In the genomic region with DNA sequence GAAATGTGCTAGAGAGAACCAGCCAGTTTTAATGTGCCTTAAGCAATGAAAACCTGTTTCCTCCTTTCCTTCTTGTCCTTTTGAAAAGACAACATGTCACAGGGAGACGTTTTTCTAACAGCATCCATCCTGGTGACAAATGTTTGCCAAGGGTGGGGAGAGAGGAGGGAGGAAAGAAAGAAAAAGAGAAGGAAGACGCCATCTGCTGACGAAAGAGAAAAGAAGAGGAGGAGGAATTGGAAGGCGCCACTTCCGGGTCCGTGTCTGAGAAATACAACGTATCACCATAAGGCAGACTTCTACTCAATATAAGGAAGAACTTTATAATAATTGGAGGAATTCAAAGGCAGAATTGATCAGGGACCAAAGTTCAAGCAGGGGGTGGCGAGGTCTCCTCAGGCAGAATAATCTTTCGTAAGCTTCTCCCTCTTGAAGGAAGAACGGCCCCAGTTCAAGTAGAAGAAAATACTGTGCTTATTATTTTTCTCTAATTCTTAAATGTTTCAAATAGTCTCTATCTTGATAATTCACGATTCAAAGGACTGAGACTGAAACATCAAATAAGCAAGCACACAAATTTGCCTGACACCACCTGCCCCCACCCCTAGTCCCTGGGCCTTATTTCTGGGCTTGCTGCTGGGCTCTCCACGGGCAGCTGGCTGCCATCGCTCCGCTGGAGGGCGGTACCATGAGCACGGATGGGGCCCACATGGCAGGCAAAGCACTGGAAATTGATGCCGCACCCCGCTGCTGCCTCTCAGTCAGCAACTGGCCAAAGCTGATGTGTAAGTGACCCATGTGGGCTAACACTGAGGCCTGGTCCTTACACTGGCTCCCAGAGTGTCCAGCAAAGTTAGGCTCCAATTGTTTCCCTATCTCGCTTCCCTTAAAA, we compare ENCODE assay signal across 8 cellular contexts.
A peak's percentile ranks its signal among the peaks of the same experiment; 100 is the strongest.
DNase-seq lines count a peak whose midpoint lies in the region; ATAC-seq, FAIRE-seq and TF ChIP-seq lines count a peak whose summit lies in the region.

No MANE protein-coding gene starts in this region.

- H3K9me2 ChIP-seq in PC-9 (ENCODE audit: insufficient read depth) = no peaks in the 10 kb centered on the region

- H2AFZ ChIP-seq in PC-9 = no peak overlapping the region

- FAIRE-seq in pancreas (lab: Jason Lieb, UNC) = peak; percentile 75

- H4K20me1 ChIP-seq in PC-9 (ENCODE audit: insufficient read depth) = peaks cover 49% of the 10 kb centered on the region

- H3K9me3 Mint-ChIP-seq in activated naive CD4-positive, alpha-beta T cell treated with anti-CD3 and anti-CD28 coated beads, Interleukin-2, amount 50 U/mL, for 24 hours = no peaks in the 10 kb centered on the region

- TF ChIP-seq CTCF in 22Rv1 (IDR thresholded peaks at IDR 0.05) (peak; percentile 88), GM10266 (IDR thresholded peaks at IDR 0.05; ENCODE audit: control insufficient read depth, insufficient read depth, low read depth, missing control alignments) (peak; percentile 52), PC-9 (conservative IDR thresholded peaks at IDR 0.05) (peak; percentile 71; the same call in 1 of the 2 replicates), pancreas (IDR thresholded peaks at IDR 0.05) (peak in 3 of 4 donors; percentile 8 to 27 (median 14))

- CTCF ChIA-PET in PC-9 (lab: Charles Lee) = interaction anchor here (0.6 to 1.7 kb wide), 8 partner anchors 13 to 132 kb away, joined by 3 to 9 read pairs (median 4); no protein-coding TSS in a partner anchor

- no TSS peak for BruUV-seq in PC-9 (replicated peaks; lab: Mats Ljungman, UMichigan)

- peak; percentile 39 for ATAC-seq in HG03280 (IDR thresholded peaks at IDR 0.05; ENCODE audit: unreplicated experiment)
- ATAC-seq in pancreas = peak; percentile 70 to 86 (median 84)

- H3K36me3 ChIP-seq in PC-9 (ENCODE audit: low read depth) (peaks cover 28% of the 10 kb centered on the region), pancreas (no peaks in the 10 kb centered on the region)

- intact Hi-C loops in PC-9 (cut with micrococcal nuclease; ENCODE audit: unreplicated experiment) = loop anchor here (1.0 to 5.0 kb wide), 3 partner anchors 25 to 110 kb away; no protein-coding TSS in a partner anchor
- intact Hi-C loops in pancreas (cut with DNase I) = loop anchor here in 1 of 3 donors (5.0 kb wide), 1 partner anchor 110 kb away; no protein-coding TSS in a partner anchor

- peaks cover 97% of the 10 kb centered on the region for H3K79me2 ChIP-seq in PC-9 (ENCODE audit: low read depth)

- H3F3A ChIP-seq in PC-9 (ENCODE audit: insufficient read depth, low read depth) = peaks cover 64% of the 10 kb centered on the region

- 42 to 44% methylated on average over 19 of the region's 19 CpGs for WGBS in pancreas, 2 donors

- peak overlapping the region; percentile 87 for H3K4me3 Mint-ChIP-seq in activated naive CD4-positive, alpha-beta T cell treated with anti-CD3 and anti-CD28 coated beads, Interleukin-2, amount 50 U/mL, for 24 hours

- no peaks in the 10 kb centered on the region for H3K27me3 Mint-ChIP-seq in activated naive CD4-positive, alpha-beta T cell treated with anti-CD3 and anti-CD28 coated beads, Interleukin-2, amount 50 U/mL, for 24 hours

- H3K9me3 ChIP-seq in PC-9 (ENCODE audit: insufficient read depth, low read depth) (0 out of 2 replicates have a peak, but pooled peaks cover 5% of the 10 kb centered on the region), pancreas (no peaks in the 10 kb centered on the region)

- peak; percentile 36 for DNase-seq in GM10266 (ENCODE audit: extremely low spot score)
- DNase-seq in PC-9 = peak; percentile 70 to 97
- DNase-seq in germinal center (ENCODE audit: low spot score) = peak; percentile 58
- DNase-seq in pancreas = peak in 3 of 6 donors; percentile 45 to 64 (median 55)
- no peak for DNase-seq in T1000 (lab: John Stamatoyannopoulos, UW)

- H3K4me2 ChIP-seq in PC-9 = peak overlapping the region; percentile 40

- POLR2A ChIA-PET in PC-9 (lab: Charles Lee; ENCODE audit: unreplicated experiment) = no interaction called here

- no peaks in the 10 kb centered on the region for H3K27me3 ChIP-seq in PC-9 (ENCODE audit: insufficient read depth, low read depth)
- H3K27me3 ChIP-seq in pancreas = no peaks in the 10 kb centered on the region

- H3K4me1 ChIP-seq in PC-9 (replicated peaks; ENCODE audit: insufficient read depth) (peaks cover 67% of the 10 kb centered on the region), pancreas (peaks cover 0 to 45% (median 29%) of the 10 kb centered on the region in 3 donors)

- peaks cover 91% of the 10 kb centered on the region for H3K4me1 Mint-ChIP-seq in activated naive CD4-positive, alpha-beta T cell treated with anti-CD3 and anti-CD28 coated beads, Interleukin-2, amount 50 U/mL, for 24 hours

- H3K27ac Mint-ChIP-seq in activated naive CD4-positive, alpha-beta T cell treated with anti-CD3 and anti-CD28 coated beads, Interleukin-2, amount 50 U/mL, for 24 hours = peak overlapping the region; percentile 98

- H3K4me3 ChIP-seq in PC-9 = no peak overlapping the region
- H3K4me3 ChIP-seq in pancreas = no peak overlapping the region

- peaks cover 15% of the 10 kb centered on the region for H3K36me3 Mint-ChIP-seq in activated naive CD4-positive, alpha-beta T cell treated with anti-CD3 and anti-CD28 coated beads, Interleukin-2, amount 50 U/mL, for 24 hours

- H3K27ac ChIP-seq in 22Rv1 = peak overlapping the region; percentile 22; the same call in 1 of the 2 replicates
- peak overlapping the region; percentile 64 for H3K27ac ChIP-seq in PC-9
- peak overlapping the region in 3 of 4 donors; percentile 28 to 73 (median 68) for H3K27ac ChIP-seq in pancreas

Comparison
In these comparisons a context has a peak if more than half of its experiments do, and no peak if none do; other contexts are left out.
1. CTCF ChIP-seq: peak in every context shown above with its lines; median percentile 88 in 22Rv1; 71 in PC-9; 52 in GM10266; 14 in pancreas.